In genomic region chr17:40548491-40548981, GRCh38 we compare ENCODE assay signal across 7 cellular contexts. TPM values are rescaled to one million over a fixed set of nuclear protein-coding genes. Genes with fewer than 3 reads are reported as not detected.
A peak's percentile ranks its signal among the peaks of the same experiment; 100 is the strongest.
DNase-seq lines count a peak whose midpoint lies in the region; ATAC-seq and TF ChIP-seq lines count a peak whose summit lies in the region.

No MANE protein-coding gene starts in this region.

- intact Hi-C loops in activated CD8-positive, alpha-beta T cell treated with anti-CD3 and anti-CD28 coated beads for 36 hours (cut with micrococcal nuclease) = no loop called here
- intact Hi-C loops in spleen (cut with DNase I; ENCODE audit: low total_unique reads) = no loop called here
- intact Hi-C loops in testis (cut with DNase I; ENCODE audit: low total_unique reads) = no loop called here
- intact Hi-C loops in left colon (cut with DNase I, micrococcal nuclease) = no loop called here

- TF ChIP-seq POLR2A in spleen (IDR thresholded peaks at IDR 0.05) (no peak), testis (IDR thresholded peaks at IDR 0.05) (no peak)

- TF ChIP-seq CTCF in HFFc6 (IDR thresholded peaks at IDR 0.05) (no peak), hepatocyte (IDR thresholded peaks at IDR 0.05; ENCODE audit: poor library complexity) (no peak), spleen (IDR thresholded peaks at IDR 0.05 in 8 of 11, conservative IDR thresholded peaks at IDR 0.05 in 3 of 11) (no peak), testis (IDR thresholded peaks at IDR 0.05) (no peak)
- no peak for TF ChIP-seq CTCF in activated CD8-positive, alpha-beta T cell treated with anti-CD3 and anti-CD28 coated beads for 36 hours (IDR thresholded peaks at IDR 0.05)

- peaks cover 41% of the 10 kb centered on the region for H3K4me1 ChIP-seq in hepatocyte (ENCODE audit: insufficient read depth)
- H3K4me1 ChIP-seq in spleen = peaks cover 35 to 85% (median 68%) of the 10 kb centered on the region in 6 donors
- H3K4me1 ChIP-seq in testis = peaks cover 54% of the 10 kb centered on the region

- H3K36me3 ChIP-seq in hepatocyte (replicated peaks; ENCODE audit: insufficient read depth, low read depth) (no peaks in the 10 kb centered on the region), spleen (no peaks in the 10 kb centered on the region), testis (ENCODE audit: low read depth, missing control alignments) (no peaks in the 10 kb centered on the region)

- H3K9me2 ChIP-seq in hepatocyte (replicated peaks; ENCODE audit: insufficient read depth) = no peaks in the 10 kb centered on the region

- peaks cover 62% of the 10 kb centered on the region for H3K4me1 Mint-ChIP-seq in HFFc6 (ENCODE audit: low read depth)
- peaks cover 89% of the 10 kb centered on the region for H3K4me1 Mint-ChIP-seq in activated CD8-positive, alpha-beta T cell treated with anti-CD3 and anti-CD28 coated beads for 36 hours (ENCODE audit: low read depth)

- H3K27ac Mint-ChIP-seq in HFFc6 = peak overlapping the region; percentile 100
- peak overlapping the region; percentile 84 for H3K27ac Mint-ChIP-seq in activated CD8-positive, alpha-beta T cell treated with anti-CD3 and anti-CD28 coated beads for 36 hours

- H3K4me3 ChIP-seq in hepatocyte (no peak overlapping the region), spleen (no peak overlapping the region), testis (no peak overlapping the region)

- H2AFZ ChIP-seq in hepatocyte = no peak overlapping the region

- POLR2A ChIA-PET in activated CD8-positive, alpha-beta T cell treated with anti-CD3 and anti-CD28 coated beads for 36 hours (lab: Charles Lee) = interaction anchor here (0.7 to 21.2 kb wide), 12 partner anchors 12 to 131 kb away, joined by 3 to 548 read pairs (median 6); partner anchors contain the start of genes CCR7, SMARCE1 and TOP2A

- CTCF ChIA-PET in activated CD8-positive, alpha-beta T cell treated with anti-CD3 and anti-CD28 coated beads for 36 hours (lab: Charles Lee) = interaction anchor here (1.0 to 6.8 kb wide), 13 partner anchors 8 to 191 kb away, joined by 3 to 115 read pairs (median 5); partner anchors contain the start of gene CCR7

- no peak for ATAC-seq in activated CD8-positive, alpha-beta T cell treated with anti-CD3 and anti-CD28 coated beads for 36 hours
- ATAC-seq in left colon = no peak

- H3K27ac ChIP-seq in hepatocyte = peak overlapping the region; percentile 87
- peak overlapping the region in 6 of 8 donors; percentile 41 to 95 (median 73) for H3K27ac ChIP-seq in spleen
- peak overlapping the region in 1 of 2 donors; percentile 46 for H3K27ac ChIP-seq in testis

- H3K4me3 Mint-ChIP-seq in HFFc6 = no peak overlapping the region
- peak overlapping the region; percentile 20 for H3K4me3 Mint-ChIP-seq in activated CD8-positive, alpha-beta T cell treated with anti-CD3 and anti-CD28 coated beads for 36 hours

- H3K9me3 Mint-ChIP-seq in HFFc6 = no peaks in the 10 kb centered on the region
- no peaks in the 10 kb centered on the region for H3K9me3 Mint-ChIP-seq in activated CD8-positive, alpha-beta T cell treated with anti-CD3 and anti-CD28 coated beads for 36 hours

- H3K4me2 ChIP-seq in hepatocyte = no peak overlapping the region

- no peaks in the 10 kb centered on the region for H3K36me3 Mint-ChIP-seq in HFFc6 (ENCODE audit: low read depth)
- H3K36me3 Mint-ChIP-seq in activated CD8-positive, alpha-beta T cell treated with anti-CD3 and anti-CD28 coated beads for 36 hours (ENCODE audit: low read depth) = peaks cover 38% of the 10 kb centered on the region

- H3K9me3 ChIP-seq in hepatocyte (ENCODE audit: low read depth) = no peaks in the 10 kb centered on the region
- H3K9me3 ChIP-seq in spleen = no peaks in the 10 kb centered on the region
- no peaks in the 10 kb centered on the region for H3K9me3 ChIP-seq in testis

- 90% methylated on average over 9 of the region's 9 CpGs for WGBS in hepatocyte (ENCODE audit: low lambda C conversion rate, missing lambda C conversion rate)
- WGBS in spleen, 5 donors = 84 to 92% (median 89%) methylated on average over 9 of the region's 9 CpGs
- WGBS in testis, 2 donors = 91 to 95% methylated on average over 9 of the region's 9 CpGs

- DNase-seq in HFFc6 (no peak), hepatocyte (ENCODE audit: low spot score) (no peak), spleen (peak; percentile 46), NCI-H1417 treated with DMSO at 0.1 percent for 48 hours (lab: John Stamatoyannopoulos, UW) (no peak), testis (no peak), left colon (no peak)
- DNase-seq in activated CD8-positive, alpha-beta T cell treated with anti-CD3 and anti-CD28 coated beads for 36 hours = no peak

- H4K20me1 ChIP-seq in hepatocyte (ENCODE audit: insufficient read depth, poor library complexity, severe bottlenecking) = no peaks in the 10 kb centered on the region

- H3K27me3 Mint-ChIP-seq in HFFc6 (ENCODE audit: insufficient read depth) = peaks cover 4% of the 10 kb centered on the region; the same call in 1 of the 2 replicates
- no peaks in the 10 kb centered on the region for H3K27me3 Mint-ChIP-seq in activated CD8-positive, alpha-beta T cell treated with anti-CD3 and anti-CD28 coated beads for 36 hours

- H3K27me3 ChIP-seq in hepatocyte (no peaks in the 10 kb centered on the region), spleen (replicated peaks in 1 of 7) (no peaks in the 10 kb centered on the region), testis (no peaks in the 10 kb centered on the region)

- H3K79me2 ChIP-seq in hepatocyte = no peaks in the 10 kb centered on the region

RNA-seq across cellular contexts. Expression of gene CCR7, which starts 16.7 kb away (rescaled TPM):
- not detected for total RNA-seq in HFFc6 (2021; fragmentation: NEBNext Ultra II Directional; extraction: Animal tissue kit (Norgen Biotek cat#: 25700))
- 100 to 1,000 TPM; 297 to 302 TPM for total RNA-seq in activated CD8-positive, alpha-beta T cell treated with anti-CD3 and anti-CD28 coated beads for 36 hours
- 0.16 and 2.8 TPM in 2 replicates for total RNA-seq in hepatocyte
- polyA plus RNA-seq in hepatocyte = 2.9 and 4.1 TPM in 2 replicates
- total RNA-seq in spleen = 10 to 100 TPM; 31.9 to 77.4 (median 49.9) TPM
- polyA plus RNA-seq in spleen = 10 to 100 TPM; 29.0 to 79.1 (median 63.5) TPM
- 1 to 10 TPM in 1 of 2 donors, under 1 TPM in 1; 0.87 to 1.3 TPM for total RNA-seq in testis
- 1.5 TPM for polyA plus RNA-seq in testis (ENCODE audit: insufficient read depth, low read depth, low replicate concordance)
- total RNA-seq in left colon = under 1 TPM; 0.31 to 0.95 TPM

RNA-seq across cellular contexts. Expression of gene TNS4, which starts 47.1 kb away (rescaled TPM):
- total RNA-seq in HFFc6 (2021; fragmentation: NEBNext Ultra II Directional; extraction: Animal tissue kit (Norgen Biotek cat#: 25700)) = under 1 TPM in 1 of 6 experiments, not detected in 5; 0.17 TPM
- total RNA-seq in activated CD8-positive, alpha-beta T cell treated with anti-CD3 and anti-CD28 coated beads for 36 hours = 1 to 10 TPM; 5.8 to 6.3 TPM
- total RNA-seq in hepatocyte = not detected in 2 replicates
- polyA plus RNA-seq in hepatocyte = 0.07 TPM in 2 replicates
- 1 to 10 TPM in 1 of 7 donors, under 1 TPM in 5, not detected in 1; 0.14 to 1.3 (median 0.41) TPM for total RNA-seq in spleen
- polyA plus RNA-seq in spleen = under 1 TPM; 0.15 to 0.45 (median 0.21) TPM
- total RNA-seq in testis = under 1 TPM; 0.12 to 0.16 TPM
- polyA plus RNA-seq in testis (ENCODE audit: insufficient read depth, low read depth, low replicate concordance) = 0.09 TPM
- total RNA-seq in left colon = 10 to 100 TPM in 1 of 2 donors, 1 to 10 TPM in 1; 2.5 to 10.5 TPM
